Comparison of ENCODE assay signal across 1 cellular context in the genomic region with DNA sequence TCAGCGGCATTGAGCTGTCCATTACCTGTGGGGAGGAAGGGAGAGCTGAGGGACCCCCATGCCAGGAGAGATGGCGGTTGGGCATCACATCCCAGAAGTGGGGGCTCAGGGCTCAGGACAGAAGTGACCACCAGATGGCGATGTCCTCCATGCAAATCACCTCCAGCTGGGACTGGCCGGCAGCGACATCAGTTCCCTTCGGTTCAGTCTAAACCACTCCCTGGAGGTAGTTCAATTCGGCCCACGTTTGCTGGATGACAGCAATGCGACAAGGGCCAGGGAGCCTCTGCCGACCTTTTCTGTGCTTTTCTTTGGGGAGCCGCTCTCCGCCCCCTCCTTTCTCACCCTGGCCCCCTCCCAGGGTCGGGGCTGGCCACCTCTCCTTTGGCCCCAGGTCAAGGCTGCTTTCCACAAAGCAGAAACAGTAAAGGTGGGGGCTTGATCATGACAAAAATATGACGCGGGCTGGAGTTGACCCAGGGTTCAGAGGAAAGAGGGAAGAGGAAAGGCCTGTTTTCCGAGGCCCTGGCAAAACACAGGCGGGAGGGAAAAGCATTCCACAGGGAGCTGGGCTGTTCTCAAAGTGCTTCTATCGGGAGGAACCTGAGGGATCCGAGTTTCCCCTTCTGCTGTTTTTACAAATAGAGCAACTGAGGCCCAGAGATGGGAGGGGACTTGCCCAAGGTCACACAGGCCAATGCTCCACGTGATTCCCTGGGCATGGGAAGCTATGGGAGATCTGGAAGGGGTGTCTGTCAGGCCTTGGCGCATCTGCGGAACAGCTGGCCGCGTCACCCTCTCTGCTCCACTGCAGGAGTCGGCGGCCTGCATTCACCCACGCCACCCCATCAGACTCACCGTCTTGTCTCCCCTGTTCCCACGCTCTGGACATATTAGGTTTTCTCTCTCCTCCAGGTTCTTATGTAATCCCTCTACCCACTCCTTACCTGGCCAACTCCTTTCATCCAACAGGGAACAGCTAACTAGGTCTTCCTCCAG.
TF ChIP-seq lines count a peak whose summit lies in the region.

No MANE protein-coding gene starts in this region.

TF ChIP-seq in H1, 55 proteins besides CTCF, POLR2A, EP300 and RAD21:
- TF ChIP-seq RXRA (IDR thresholded peaks at IDR 0.05; ENCODE audit: insufficient read depth, low read depth, low read length), result no peak
- 0 out of 4 replicates have a peak, but pooled peaks of 1 of the 2 experiments have one; percentile 27 for TF ChIP-seq SIN3A (conservative IDR thresholded peaks at IDR 0.05 in 1 of 2, IDR thresholded peaks at IDR 0.05 in 1 of 2; ENCODE audit: low read depth in 1 of 2, low read length in 2 of 2)
- no peak for TF ChIP-seq ATF2 (IDR thresholded peaks at IDR 0.05; ENCODE audit: low read length)
TF ChIP-seq in H1: peak in this region for 1.
